Comparison of ENCODE assay signal across 11 cellular contexts in genomic region chr1:204684206-204684536, GRCh38. TPM values are rescaled to one million over a fixed set of nuclear protein-coding genes. Genes with fewer than 3 reads are reported as not detected.
DNase-seq lines count a peak whose midpoint lies in the region; ATAC-seq and TF ChIP-seq lines count a peak whose summit lies in the region.
"Had no signal": no experiment of that assay in that cellular context is flagged by ENCODE, and none has a peak within 500 bp of the region (broad histone marks: within the 10 kb centered on the region; RNA-seq: fewer than 3 reads in every experiment).

No MANE protein-coding gene starts in this region.

- H3K36me3 ChIP-seq in HUES6 (ENCODE audit: control insufficient read depth, insufficient read depth, low read length) (no peaks in the 10 kb centered on the region), skeletal muscle tissue (ENCODE audit: control insufficient read depth in 3 of 3, insufficient read depth in 3 of 3, low read length in 3 of 3) (no peaks in the 10 kb centered on the region)
- H3K36me3 ChIP-seq: neutrophil had no signal

- TF ChIP-seq CTCF in WTC11 (IDR thresholded peaks at IDR 0.05): no peak

- H3K4me1 Mint-ChIP-seq in WTC11 (peaks cover 27% of the 10 kb centered on the region), immature natural killer cell (peaks cover 0 to 2% of the 10 kb centered on the region in 2 donors)

- H3K27me3 ChIP-seq in HUES6 (ENCODE audit: control insufficient read depth, insufficient read depth, low read length) (peaks cover 59% of the 10 kb centered on the region), skeletal muscle tissue (ENCODE audit: control insufficient read depth in 3 of 3, insufficient read depth in 3 of 3, low read length in 3 of 3) (peaks cover 9 to 39% (median 34%) of the 10 kb centered on the region in 3 donors)

- H3K9me3 Mint-ChIP-seq in WTC11: no peaks in the 10 kb centered on the region
- H3K9me3 Mint-ChIP-seq in immature natural killer cell: no peaks in the 10 kb centered on the region
- H3K9me3 Mint-ChIP-seq: IgD-negative memory B cell had no signal

- H3K4me3 Mint-ChIP-seq in WTC11 (peak overlapping the region; percentile 81), immature natural killer cell (peak overlapping the region in 4 of 5 donors; percentile 30 to 66 (median 40))

- no peaks in the 10 kb centered on the region for H3K9me3 ChIP-seq in HUES6 (ENCODE audit: control insufficient read depth, insufficient read depth, low read depth, low read length)
- no peaks in the 10 kb centered on the region for H3K9me3 ChIP-seq in skeletal muscle tissue (ENCODE audit: control insufficient read depth in 3 of 3, low read length in 3 of 3)
- H3K9me3 ChIP-seq: neutrophil had no signal

- H3K36me3 Mint-ChIP-seq in WTC11 (no peaks in the 10 kb centered on the region), immature natural killer cell (no peaks in the 10 kb centered on the region)
- H3K36me3 Mint-ChIP-seq: IgD-negative memory B cell had no signal

- H3K4me3 ChIP-seq in HUES6 (ENCODE audit: low read depth, low read length): peak overlapping the region; percentile 90
- peak overlapping the region in 2 of 3 donors; percentile 56 to 65 for H3K4me3 ChIP-seq in skeletal muscle tissue (ENCODE audit: low read length in 3 of 3)

- H3K9ac ChIP-seq in HUES6 (ENCODE audit: low read length): peak overlapping the region; percentile 88
- no peak overlapping the region for H3K9ac ChIP-seq in skeletal muscle tissue (ENCODE audit: low read depth in 1 of 3, low read length in 3 of 3)

- DNase-seq in WTC11 (ENCODE audit: low spot score): no peak
- no peak for DNase-seq in immature natural killer cell
- no peak for DNase-seq in HuH-7.5 (ENCODE audit: low spot score)
- no peak for DNase-seq in SK-N-DZ (ENCODE audit: low spot score)
- DNase-seq: activated CD4-positive, CD25-positive, alpha-beta regulatory T cell had no signal

- CTCF ChIA-PET in WTC11 (lab: Charles Lee): interaction anchor here (0.6 to 6.1 kb wide), 20 partner anchors 9 to 1338 kb away, joined by 3 to 40 read pairs (median 5); partner anchors contain the start of gene MDM4

- H3K27ac Mint-ChIP-seq in WTC11 (no peak overlapping the region), immature natural killer cell (no peak overlapping the region)
- H3K27ac Mint-ChIP-seq: IgD-negative memory B cell had no signal

- no peak overlapping the region for H3K27ac ChIP-seq in HUES6 (ENCODE audit: low read depth, low read length)
- no peak overlapping the region for H3K27ac ChIP-seq in skeletal muscle tissue (ENCODE audit: low read depth, low read length)
- H3K27ac ChIP-seq: neutrophil had no signal

- POLR2A ChIA-PET in WTC11 (lab: Charles Lee): interaction anchor here (1.4 kb wide), 1 partner anchor 111 kb away, joined by 3 read pairs; no protein-coding TSS in a partner anchor

- H3K27me3 Mint-ChIP-seq in WTC11 (ENCODE audit: low read depth) (peaks cover 57% of the 10 kb centered on the region), immature natural killer cell (ENCODE audit: low read depth in 3 of 3) (peaks cover 4 to 25% (median 9%) of the 10 kb centered on the region in 3 donors)

- H3K4me1 ChIP-seq in HUES6 (ENCODE audit: control insufficient read depth, insufficient read depth, low read length) (peaks cover 29% of the 10 kb centered on the region), skeletal muscle tissue (ENCODE audit: control insufficient read depth in 3 of 3, insufficient read depth in 3 of 3, low read length in 3 of 3) (peaks cover 9 to 14% (median 14%) of the 10 kb centered on the region in 3 donors)

- ATAC-seq in WTC11: no peak
- ATAC-seq in HG03159 (IDR thresholded peaks at IDR 0.05; ENCODE audit: unreplicated experiment): no peak
- no peak for ATAC-seq in HG03045 (IDR thresholded peaks at IDR 0.05; ENCODE audit: unreplicated experiment)

TF ChIP-seq in WTC11, 78 proteins besides CTCF, POLR2A, EP300 and RAD21:
- 0 out of 2 replicates have a peak, but pooled peaks have one; percentile 21 for TF ChIP-seq HMGXB4 (CRISPR knock-in tag; IDR thresholded peaks at IDR 0.05)
- no peak for TF ChIP-seq ZBTB43 (CRISPR knock-in tag; IDR thresholded peaks at IDR 0.05)

RNA-seq across cellular contexts. Expression of gene LRRN2, which starts 1.4 kb away (rescaled TPM):
- 3.2 to 5.3 TPM (median 3.4 TPM) in 3 replicates for total RNA-seq in WTC11 (2021)
- not detected for polyA plus RNA-seq in immature natural killer cell
- 2.1 TPM for total RNA-seq in skeletal muscle tissue
- polyA plus RNA-seq in SK-N-DZ (2014; cell fraction: cytosol; rRNA removed): 1.8 and 2.0 TPM in 2 replicates
- polyA plus RNA-seq in SK-N-DZ (2014; cell fraction: nucleus; rRNA removed): 1.6 and 2.1 TPM in 2 replicates
- polyA plus RNA-seq: IgD-negative memory B cell had no signal
